ENCODE assay signal across 15 cellular contexts in genomic region chrX:16855363-16856075, GRCh38. TPM values are rescaled to one million over a fixed set of nuclear protein-coding genes. Genes with fewer than 3 reads are reported as not detected.
A peak's percentile ranks its signal among the peaks of the same experiment; 100 is the strongest.
DNase-seq lines count a peak whose midpoint lies in the region; ATAC-seq, FAIRE-seq and TF ChIP-seq lines count a peak whose summit lies in the region.
"Had no signal": no experiment of that assay in that cellular context is flagged by ENCODE, and none has a peak within 500 bp of the region (broad histone marks: within the 10 kb centered on the region; RNA-seq: fewer than 3 reads in every experiment).

No MANE protein-coding gene starts in this region.

- ATAC-seq in GM18867 (IDR thresholded peaks at IDR 0.05; ENCODE audit: unreplicated experiment) (peak; percentile 40), HG03354 (IDR thresholded peaks at IDR 0.05; ENCODE audit: poor library complexity, severe bottlenecking, unreplicated experiment) (peak; percentile 40), GM19397 (IDR thresholded peaks at IDR 0.05; ENCODE audit: unreplicated experiment) (no peak), GM18909 (IDR thresholded peaks at IDR 0.05; ENCODE audit: poor library complexity, unreplicated experiment) (no peak), GM19328 (IDR thresholded peaks at IDR 0.05; ENCODE audit: unreplicated experiment) (no peak)
- ATAC-seq: lower lobe of right lung; naive thymus-derived CD8-positive, alpha-beta T cell had no signal

- no TSS peak for BruUV-seq in endothelial cell of umbilical vein (replicated peaks; lab: Mats Ljungman, UMichigan)

- H3K27ac ChIP-seq in endothelial cell of umbilical vein (ENCODE audit: insufficient read depth, low read depth, low read length) = no peak overlapping the region
- H3K27ac ChIP-seq: lower lobe of right lung, tibial nerve had no signal

- H3K36me3 ChIP-seq in endothelial cell of umbilical vein (ENCODE audit: control insufficient read depth in 2 of 2, extremely low read depth in 1 of 2, insufficient read depth in 2 of 2, low read length in 2 of 2) = no peaks in the 10 kb centered on the region

- no peaks in the 10 kb centered on the region for H4K20me1 ChIP-seq in endothelial cell of umbilical vein (replicated peaks; ENCODE audit: control insufficient read depth, extremely low read depth, insufficient read depth, low read length)

- no peak overlapping the region for H3K4me3 ChIP-seq in endothelial cell of umbilical vein (replicated peaks in 1 of 3; ENCODE audit: insufficient read depth in 1 of 3, low read depth in 1 of 3, low read length in 3 of 3)
- H3K4me3 ChIP-seq: BLaER1 treated with 17β-estradiol and CSF1 and Interleukin-3, amounts not matched to agents 10 nM and 100 nM; lower lobe of right lung; tibial nerve had no signal

- no peak overlapping the region for H2AFZ ChIP-seq in endothelial cell of umbilical vein (ENCODE audit: low read depth, low read length)

- H3K9ac ChIP-seq in endothelial cell of umbilical vein (replicated peaks; ENCODE audit: extremely low read depth, insufficient read depth, low read length) = no peak overlapping the region
- H3K9ac ChIP-seq: BLaER1 treated with 17β-estradiol and CSF1 and Interleukin-3, amounts not matched to agents 10 nM and 100 nM had no signal

- H3K79me2 ChIP-seq in endothelial cell of umbilical vein (ENCODE audit: control insufficient read depth, insufficient read depth, low read length) = peaks cover 46% of the 10 kb centered on the region

- peak; percentile 21 for DNase-seq in ELR (ENCODE audit: low read depth)
- DNase-seq in endothelial cell of umbilical vein (ENCODE audit: low read depth, low spot score) = no peak
- DNase-seq in HTR-8/SVneo (ENCODE audit: insufficient read length, low spot score) = no peak
- DNase-seq: caudate nucleus; foreskin melanocyte; lower lobe of right lung; naive thymus-derived CD8-positive, alpha-beta T cell had no signal

- dilution Hi-C loops in endothelial cell of umbilical vein (cut with MboI; ENCODE audit: extremely low pct_ligation_motif_present, low sequenced_read_pairs) = no loop called here

- TF ChIP-seq CTCF in endothelial cell of umbilical vein (IDR thresholded peaks at IDR 0.05; ENCODE audit: extremely low read depth in 1 of 2, insufficient read depth in 1 of 2, low read depth in 1 of 2, low read length in 2 of 2) = no peak

- H3K9me1 ChIP-seq in endothelial cell of umbilical vein (replicated peaks; ENCODE audit: control insufficient read depth, extremely low read depth, insufficient read depth, low read length) = no peaks in the 10 kb centered on the region

- CTCF ChIA-PET in endothelial cell of umbilical vein (lab: Charles Lee) = interaction anchor here (0.7 to 1.3 kb wide), 2 partner anchors 191 to 233 kb away, joined by 3 to 4 read pairs; no protein-coding TSS in a partner anchor

- H3K4me2 ChIP-seq in endothelial cell of umbilical vein (ENCODE audit: insufficient read depth, low read length) = no peak overlapping the region

- no peaks in the 10 kb centered on the region for H3K27me3 ChIP-seq in endothelial cell of umbilical vein (ENCODE audit: control insufficient read depth in 2 of 2, insufficient read depth in 2 of 2, low read length in 2 of 2)

- TF ChIP-seq POLR2A in endothelial cell of umbilical vein (IDR thresholded peaks at IDR 0.05; ENCODE audit: low read depth, low read length) = no peak

- intact Hi-C loops in endothelial cell of umbilical vein (cut with micrococcal nuclease) = no loop called here

- peak; percentile 15 for FAIRE-seq in endothelial cell of umbilical vein (lab: Jason Lieb, UNC)
- FAIRE-seq in HTR-8/SVneo (lab: Jason Lieb, UNC) = no peak
- FAIRE-seq: H54 had no signal

- H3K9me3 ChIP-seq in endothelial cell of umbilical vein (replicated peaks; ENCODE audit: control insufficient read depth, insufficient read depth, low read length) = no peaks in the 10 kb centered on the region
- H3K9me3 ChIP-seq: lower lobe of right lung, tibial nerve had no signal

- H3K4me1 ChIP-seq in endothelial cell of umbilical vein (ENCODE audit: control insufficient read depth, extremely low read depth, insufficient read depth, low read length) = no peaks in the 10 kb centered on the region
- H3K4me1 ChIP-seq: lower lobe of right lung, tibial nerve had no signal

- POLR2A ChIA-PET in endothelial cell of umbilical vein (lab: Charles Lee) = no interaction called here

TF ChIP-seq in endothelial cell of umbilical vein, 7 proteins besides CTCF, POLR2A, EP300 and RAD21:
- TF ChIP-seq JUN (IDR thresholded peaks at IDR 0.05; ENCODE audit: borderline replicate concordance, insufficient read depth, insufficient read length, low read depth) (no peak), MAX (IDR thresholded peaks at IDR 0.05; ENCODE audit: insufficient read depth, insufficient read length) (no peak), GATA2 (IDR thresholded peaks at IDR 0.05; ENCODE audit: insufficient read depth, insufficient read length, low read depth, low read length) (no peak), EZH2 (IDR thresholded peaks at IDR 0.05; ENCODE audit: borderline replicate concordance, low read depth, low read length, severe bottlenecking) (no peak), POLR2AphosphoS5 (IDR thresholded peaks at IDR 0.05; ENCODE audit: insufficient read depth, low read depth, low read length) (no peak), FOS (IDR thresholded peaks at IDR 0.05; ENCODE audit: borderline replicate concordance, insufficient read depth, low read length) (no peak), MYC (IDR thresholded peaks at IDR 0.05; ENCODE audit: low read depth, low read length) (no peak)

RNA-seq across cellular contexts. Expression of gene RBBP7, which starts 14.6 kb away (rescaled TPM):
- total RNA-seq in endothelial cell of umbilical vein = 129 and 130 TPM in 2 replicates
- 69.7 and 81.5 TPM in 2 replicates for polyA plus RNA-seq in endothelial cell of umbilical vein
- 108 and 113 TPM in 2 replicates for polyA plus RNA-seq in endothelial cell of umbilical vein (2011; cell fraction: cytosol; rRNA removed)
- polyA plus RNA-seq in endothelial cell of umbilical vein (2011; cell fraction: nucleus; rRNA removed) = 156 and 195 TPM in 2 replicates
- 99.8 and 152 TPM in 2 replicates for polyA plus RNA-seq in endothelial cell of umbilical vein (2012)
- polyA minus RNA-seq in endothelial cell of umbilical vein = 87.2 and 87.8 TPM in 2 replicates
- polyA minus RNA-seq in endothelial cell of umbilical vein (2011; cell fraction: cytosol; rRNA and poly(A)+ RNA removed) = 173 TPM
- 46.1 and 64.2 TPM in 2 replicates for polyA minus RNA-seq in endothelial cell of umbilical vein (2011; cell fraction: nucleus; rRNA and poly(A)+ RNA removed)

Comparison
In these comparisons a context has a peak if more than half of its experiments do, and no peak if none do; other contexts are left out.
1. ATAC-seq: peak in GM18867 (single experiment) and HG03354 (single experiment); none in GM19397 (single experiment), GM18909 (single experiment) and GM19328 (single experiment).